In genomic region chr10:89332092-89332633, GRCh38 we compare ENCODE assay signal across 8 cellular contexts. TPM values are rescaled to one million over a fixed set of nuclear protein-coding genes. Genes with fewer than 3 reads are reported as not detected.
DNase-seq lines count a peak whose midpoint lies in the region; ATAC-seq and TF ChIP-seq lines count a peak whose summit lies in the region.

No MANE protein-coding gene starts in this region.

- no TSS peak for BruUV-seq in PC-9 (replicated peaks; lab: Mats Ljungman, UMichigan)

- H3K9me3 ChIP-seq in fibroblast of lung (ENCODE audit: control insufficient read depth, insufficient read depth, low read depth, low read length) (no peaks in the 10 kb centered on the region), osteoblast (ENCODE audit: low read depth, low read length) (no peaks in the 10 kb centered on the region), PC-9 (ENCODE audit: insufficient read depth, low read depth) (no peaks in the 10 kb centered on the region)

- H4K20me1 ChIP-seq in fibroblast of lung (ENCODE audit: control insufficient read depth, extremely low read depth, insufficient read depth, low read length): no peaks in the 10 kb centered on the region
- no peaks in the 10 kb centered on the region for H4K20me1 ChIP-seq in osteoblast (ENCODE audit: insufficient read depth, low read length)
- no peaks in the 10 kb centered on the region for H4K20me1 ChIP-seq in PC-9 (ENCODE audit: insufficient read depth)

- TF ChIP-seq CTCF in fibroblast of lung (conservative IDR thresholded peaks at IDR 0.05 in 1 of 2, IDR thresholded peaks at IDR 0.05 in 1 of 2; ENCODE audit: low read depth in 1 of 2, low read length in 2 of 2) (no peak), osteoblast (IDR thresholded peaks at IDR 0.05; ENCODE audit: extremely low read depth, low read depth, low read length) (no peak), PC-9 (conservative IDR thresholded peaks at IDR 0.05) (no peak)

- H3K27ac ChIP-seq in fibroblast of lung (ENCODE audit: insufficient read depth, low read length) (peak overlapping the region; percentile 69), osteoblast (ENCODE audit: low read depth, low read length) (peak overlapping the region; percentile 87), PC-9 (no peak overlapping the region)

- intact Hi-C loops in activated CD4-positive, alpha-beta T cell treated with anti-CD3 and anti-CD28 coated beads, Interleukin-2, amount 10 ng/mL, durations not matched to agents 24 days and 14 days (cut with micrococcal nuclease): loop anchor here (1.0 kb wide), 2 partner anchors 31 to 60 kb away; partner anchors contain the start of gene IFIT1
- intact Hi-C loops in PC-9 (cut with micrococcal nuclease; ENCODE audit: unreplicated experiment): no loop called here

- H3K27ac Mint-ChIP-seq in activated CD4-positive, alpha-beta T cell treated with anti-CD3 and anti-CD28 coated beads, Interleukin-2, amount 10 ng/mL, durations not matched to agents 24 days and 14 days: peak overlapping the region; percentile 34

- H3K9me3 Mint-ChIP-seq in activated CD4-positive, alpha-beta T cell treated with anti-CD3 and anti-CD28 coated beads, Interleukin-2, amount 10 ng/mL, durations not matched to agents 24 days and 14 days: no peaks in the 10 kb centered on the region

- peaks cover 16% of the 10 kb centered on the region for H3K27me3 Mint-ChIP-seq in activated CD4-positive, alpha-beta T cell treated with anti-CD3 and anti-CD28 coated beads, Interleukin-2, amount 10 ng/mL, durations not matched to agents 24 days and 14 days

- H2AFZ ChIP-seq in fibroblast of lung (ENCODE audit: low read length) (no peak overlapping the region), osteoblast (ENCODE audit: low read length) (peak overlapping the region; percentile 64), PC-9 (no peak overlapping the region)

- no peaks in the 10 kb centered on the region for H3K36me3 ChIP-seq in fibroblast of lung (ENCODE audit: control insufficient read depth, insufficient read depth, low read length)
- no peaks in the 10 kb centered on the region for H3K36me3 ChIP-seq in osteoblast (ENCODE audit: insufficient read depth, low read length)
- no peaks in the 10 kb centered on the region for H3K36me3 ChIP-seq in PC-9 (ENCODE audit: low read depth)

- H3K9me2 ChIP-seq in PC-9 (ENCODE audit: insufficient read depth): no peaks in the 10 kb centered on the region

- H3K4me3 Mint-ChIP-seq in activated CD4-positive, alpha-beta T cell treated with anti-CD3 and anti-CD28 coated beads, Interleukin-2, amount 10 ng/mL, durations not matched to agents 24 days and 14 days: peak overlapping the region; percentile 84

- peaks cover 8% of the 10 kb centered on the region for H3K4me1 ChIP-seq in fibroblast of lung (ENCODE audit: control insufficient read depth, extremely low read depth, insufficient read depth, low read length)
- H3K4me1 ChIP-seq in osteoblast (ENCODE audit: insufficient read depth, low read length): peaks cover 43% of the 10 kb centered on the region
- peaks cover 19% of the 10 kb centered on the region for H3K4me1 ChIP-seq in PC-9 (replicated peaks; ENCODE audit: insufficient read depth)

- H3F3A ChIP-seq in PC-9 (ENCODE audit: insufficient read depth, low read depth): peaks cover 14% of the 10 kb centered on the region; the same call in 1 of the 2 replicates

- ATAC-seq in GM19351 (IDR thresholded peaks at IDR 0.05; ENCODE audit: unreplicated experiment): peak; percentile 44
- ATAC-seq in HG03521 (IDR thresholded peaks at IDR 0.05; ENCODE audit: unreplicated experiment): peak; percentile 40

- H3K36me3 Mint-ChIP-seq in activated CD4-positive, alpha-beta T cell treated with anti-CD3 and anti-CD28 coated beads, Interleukin-2, amount 10 ng/mL, durations not matched to agents 24 days and 14 days (ENCODE audit: low read depth): peaks cover 21% of the 10 kb centered on the region

- H3K79me2 ChIP-seq in fibroblast of lung (ENCODE audit: control insufficient read depth, insufficient read depth, low read length): peaks cover 21% of the 10 kb centered on the region
- H3K79me2 ChIP-seq in osteoblast (ENCODE audit: insufficient read depth, low read length): peaks cover 50% of the 10 kb centered on the region
- H3K79me2 ChIP-seq in PC-9 (ENCODE audit: low read depth): no peaks in the 10 kb centered on the region

- POLR2A ChIA-PET in PC-9 (lab: Charles Lee; ENCODE audit: unreplicated experiment): no interaction called here

- H3K4me1 Mint-ChIP-seq in activated CD4-positive, alpha-beta T cell treated with anti-CD3 and anti-CD28 coated beads, Interleukin-2, amount 10 ng/mL, durations not matched to agents 24 days and 14 days: peaks cover 73% of the 10 kb centered on the region

- H3K4me2 ChIP-seq in fibroblast of lung (ENCODE audit: extremely low read depth, insufficient read depth, low read length) (peak overlapping the region; percentile 81), osteoblast (ENCODE audit: insufficient read depth, low read length) (peak overlapping the region; percentile 89), PC-9 (no peak overlapping the region)

- CTCF ChIA-PET in PC-9 (lab: Charles Lee): interaction anchor here (0.6 kb wide), 1 partner anchor 81 kb away, joined by 3 read pairs; no protein-coding TSS in a partner anchor

- DNase-seq in CD1c-positive myeloid dendritic cell (ENCODE audit: extremely low spot score) (peak; percentile 71), fibroblast of lung (ENCODE audit: low read depth in 2 of 2) (peak; percentile 60 to 81), osteoblast (ENCODE audit: insufficient read length, low spot score, missing footprints) (peak; percentile 82), COR-L47 (lab: John Stamatoyannopoulos, UW) (no peak), PC-9 (no peak)
- peak; percentile 86 for DNase-seq in activated CD4-positive, alpha-beta T cell treated with anti-CD3 and anti-CD28 coated beads, Interleukin-2, amount 10 ng/mL, durations not matched to agents 24 days and 14 days

- H3K4me3 ChIP-seq in fibroblast of lung (replicated peaks in 1 of 4; ENCODE audit: control extremely low read depth in 1 of 4, insufficient read depth in 1 of 4, low read depth in 3 of 4, low read length in 4 of 4) (peak overlapping the region; percentile 49 to 65 (median 55)), osteoblast (ENCODE audit: insufficient read depth, low read length) (peak overlapping the region; percentile 69), PC-9 (no peak overlapping the region)

- H3K27me3 ChIP-seq in fibroblast of lung (ENCODE audit: control insufficient read depth, insufficient read depth, low read length): no peaks in the 10 kb centered on the region
- H3K27me3 ChIP-seq in osteoblast (ENCODE audit: insufficient read depth, low read length): no peaks in the 10 kb centered on the region
- H3K27me3 ChIP-seq in PC-9 (ENCODE audit: insufficient read depth, low read depth): no peaks in the 10 kb centered on the region

- peak overlapping the region; percentile 34 for H3K9ac ChIP-seq in fibroblast of lung (ENCODE audit: insufficient read depth, low read length)

RNA-seq across cellular contexts. Expression of gene IFIT3, which starts 4.4 kb away (rescaled TPM):
- total RNA-seq in activated CD4-positive, alpha-beta T cell treated with anti-CD3 and anti-CD28 coated beads, Interleukin-2, amount 10 ng/mL, durations not matched to agents 24 days and 14 days: 0.83 and 1.0 TPM in 2 replicates
- total RNA-seq in fibroblast of lung (23.6 and 33.5 TPM in 2 replicates), osteoblast (33.9 and 43.8 TPM in 2 replicates), PC-9 (2021) (6.2 and 7.2 TPM in 2 replicates)
- 30.5 and 62.9 TPM in 2 replicates for polyA plus RNA-seq in fibroblast of lung
- 21.6 and 39.1 TPM in 2 replicates for polyA plus RNA-seq in fibroblast of lung (2012)
- polyA minus RNA-seq in fibroblast of lung (ENCODE audit: low replicate concordance): 2.1 and 3.5 TPM in 2 replicates

RNA-seq across cellular contexts. Expression of gene IFIT2, which starts 30.3 kb away (rescaled TPM):
- total RNA-seq in activated CD4-positive, alpha-beta T cell treated with anti-CD3 and anti-CD28 coated beads, Interleukin-2, amount 10 ng/mL, durations not matched to agents 24 days and 14 days: 0.40 and 0.54 TPM in 2 replicates
- total RNA-seq in fibroblast of lung: 11.6 and 21.6 TPM in 2 replicates
- 5.4 and 12.1 TPM in 2 replicates for polyA plus RNA-seq in fibroblast of lung
- 4.4 and 11.1 TPM in 2 replicates for polyA plus RNA-seq in fibroblast of lung (2012)
- polyA minus RNA-seq in fibroblast of lung (ENCODE audit: low replicate concordance): 0.93 and 1.6 TPM in 2 replicates
- 7.7 and 9.0 TPM in 2 replicates for total RNA-seq in osteoblast
- total RNA-seq in PC-9 (2021): 3.6 and 4.4 TPM in 2 replicates

RNA-seq across cellular contexts. Expression of gene IFIT1B, which starts 45.7 kb away (rescaled TPM):
- total RNA-seq in activated CD4-positive, alpha-beta T cell treated with anti-CD3 and anti-CD28 coated beads, Interleukin-2, amount 10 ng/mL, durations not matched to agents 24 days and 14 days: not detected in 2 replicates
- under 0.01 TPM in 1 of 2 replicates, not detected in the other for total RNA-seq in fibroblast of lung
- polyA plus RNA-seq in fibroblast of lung: not detected in 2 replicates
- polyA plus RNA-seq in fibroblast of lung (2012): not detected in 2 replicates
- not detected in 2 replicates for polyA minus RNA-seq in fibroblast of lung (ENCODE audit: low replicate concordance)
- not detected in 2 replicates for total RNA-seq in osteoblast
- total RNA-seq in PC-9 (2021): not detected in 2 replicates

Comparison
In these comparisons a context has a peak if more than half of its experiments do, and no peak if none do; other contexts are left out.
1. DNase-seq: peak in CD1c-positive myeloid dendritic cell (single experiment), activated CD4-positive, alpha-beta T cell treated with anti-CD3 and anti-CD28 coated beads, Interleukin-2, amount 10 ng/mL, durations not matched to agents 24 days and 14 days (single experiment), fibroblast of lung (2 of 2) and osteoblast (single experiment); none in COR-L47 (single experiment) and PC-9 (0 of 2).